ENCODE assay signal across 16 cellular contexts in the genomic region with DNA sequence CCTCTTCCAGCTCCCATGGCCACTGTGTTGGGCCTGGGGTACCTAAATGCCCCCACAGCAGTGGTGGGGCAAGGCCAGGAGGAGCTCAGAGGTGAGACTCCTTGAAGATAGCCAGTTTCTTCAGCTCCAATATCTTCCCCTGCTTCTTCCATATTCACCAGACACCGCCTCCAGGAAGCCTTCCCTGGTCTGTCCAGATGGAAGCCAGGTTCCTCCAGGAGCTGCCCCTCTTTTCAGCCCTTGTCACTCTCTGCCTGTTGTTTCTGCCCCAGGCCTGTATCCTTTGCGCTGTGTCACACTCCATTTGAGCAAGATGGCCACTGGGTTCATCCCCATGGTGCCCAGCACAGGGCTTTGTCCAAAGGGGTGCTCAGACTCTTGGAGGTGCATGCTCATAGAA.
DNase-seq lines count a peak whose midpoint lies in the region; ATAC-seq and TF ChIP-seq lines count a peak whose summit lies in the region.
"Had no signal": no experiment of that assay in that cellular context is flagged by ENCODE, and none has a peak within 500 bp of the region (broad histone marks: within the 10 kb centered on the region; RNA-seq: fewer than 3 reads in every experiment).

No MANE protein-coding gene starts in this region.

- no peak for ATAC-seq in RWPE2 (ENCODE audit: low read depth)
- ATAC-seq: CD8-positive, alpha-beta T cell; GM12878; HepG2 had no signal

- intact Hi-C loops in posterior vena cava (cut with DNase I) (no loop called here), colonic mucosa (cut with DNase I) (no loop called here)

- no peaks in the 10 kb centered on the region for H3K9me3 Mint-ChIP-seq in endodermal cell
- H3K9me3 Mint-ChIP-seq: CD8-positive, alpha-beta T cell; H9 had no signal

- peaks cover 10% of the 10 kb centered on the region for H3K4me1 Mint-ChIP-seq in endodermal cell

- H3K4me3 Mint-ChIP-seq in endodermal cell, result no peak overlapping the region
- H3K4me3 Mint-ChIP-seq: CD8-positive, alpha-beta T cell; H9 had no signal

- TF ChIP-seq CTCF in RWPE2 (IDR thresholded peaks at IDR 0.05; ENCODE audit: poor library complexity, severe bottlenecking) (no peak), endodermal cell (conservative IDR thresholded peaks at IDR 0.05) (no peak), suprapubic skin (IDR thresholded peaks at IDR 0.05) (no peak), colonic mucosa (IDR thresholded peaks at IDR 0.05) (no peak)

- H3K4me3 ChIP-seq in RWPE2 (ENCODE audit: severe bottlenecking) (no peak overlapping the region), endodermal cell (ENCODE audit: low read length) (no peak overlapping the region), suprapubic skin (no peak overlapping the region), colonic mucosa (no peak overlapping the region)
- H3K4me3 ChIP-seq: BLaER1, GM12878 had no signal

- 83 to 96% methylated on average over 1 to 2 of the region's 2 CpGs for WGBS in endodermal cell (ENCODE audit: insufficient coverage in 1 of 2, insufficient read length in 1 of 2), 2 experiments
- 100% methylated on average over 2 of the region's 2 CpGs for WGBS in suprapubic skin

- H3K9me3 ChIP-seq in RWPE2 (ENCODE audit: severe bottlenecking), result no peaks in the 10 kb centered on the region
- H3K9me3 ChIP-seq in endodermal cell (ENCODE audit: control insufficient read depth, low read length), result no peaks in the 10 kb centered on the region
- no peaks in the 10 kb centered on the region for H3K9me3 ChIP-seq in suprapubic skin
- H3K9me3 ChIP-seq in colonic mucosa, result no peaks in the 10 kb centered on the region
- H3K9me3 ChIP-seq: BLaER1 had no signal

- H3K9ac ChIP-seq in endodermal cell (ENCODE audit: extremely low read depth, low read length, poor library complexity, severe bottlenecking) (no peak overlapping the region), colonic mucosa (ENCODE audit: low read depth in 2 of 2, low read length in 2 of 2) (no peak overlapping the region)
- H3K9ac ChIP-seq: BLaER1 had no signal

- no peaks in the 10 kb centered on the region for H3K36me3 ChIP-seq in RWPE2 (ENCODE audit: low read depth)
- no peaks in the 10 kb centered on the region for H3K36me3 ChIP-seq in endodermal cell (ENCODE audit: control insufficient read depth, insufficient read depth, low read length)
- no peaks in the 10 kb centered on the region for H3K36me3 ChIP-seq in suprapubic skin
- H3K36me3 ChIP-seq in colonic mucosa, result no peaks in the 10 kb centered on the region
- H3K36me3 ChIP-seq: BLaER1 had no signal

- TF ChIP-seq EP300 in suprapubic skin (IDR thresholded peaks at IDR 0.05), result no peak

- H3K27me3 ChIP-seq in RWPE2 (ENCODE audit: insufficient read depth, poor library complexity, severe bottlenecking) (no peaks in the 10 kb centered on the region), endodermal cell (ENCODE audit: control insufficient read depth, insufficient read depth, low read length, poor library complexity, severe bottlenecking) (no peaks in the 10 kb centered on the region), suprapubic skin (no peaks in the 10 kb centered on the region), colonic mucosa (no peaks in the 10 kb centered on the region)

- H3K36me3 Mint-ChIP-seq in endodermal cell (ENCODE audit: low read depth), result peaks cover under 1% of the 10 kb centered on the region
- H3K36me3 Mint-ChIP-seq: CD8-positive, alpha-beta T cell had no signal

- no peak for TF ChIP-seq POLR2A in suprapubic skin (IDR thresholded peaks at IDR 0.05)

- H3K4me1 ChIP-seq in RWPE2 (ENCODE audit: insufficient read depth, poor library complexity, severe bottlenecking), result no peaks in the 10 kb centered on the region
- no peaks in the 10 kb centered on the region for H3K4me1 ChIP-seq in endodermal cell (ENCODE audit: control insufficient read depth, insufficient read depth, low read length)
- no peaks in the 10 kb centered on the region for H3K4me1 ChIP-seq in suprapubic skin
- no peaks in the 10 kb centered on the region for H3K4me1 ChIP-seq in colonic mucosa

- H3K27me3 Mint-ChIP-seq in endodermal cell (ENCODE audit: insufficient read depth), result no peaks in the 10 kb centered on the region

- H3K27ac ChIP-seq in RWPE2 (ENCODE audit: poor library complexity, severe bottlenecking) (no peak overlapping the region), endodermal cell (ENCODE audit: low read depth, low read length) (no peak overlapping the region), suprapubic skin (no peak overlapping the region), colonic mucosa (no peak overlapping the region)
- H3K27ac ChIP-seq: BLaER1 had no signal

- H3K27ac Mint-ChIP-seq in endodermal cell, result no peak overlapping the region
- H3K27ac Mint-ChIP-seq: CD8-positive, alpha-beta T cell had no signal

- DNase-seq in RWPE2 (ENCODE audit: low spot score) (peak; percentile 11), endodermal cell (peak; percentile 30), posterior vena cava (ENCODE audit: low spot score) (peak; percentile 20), suprapubic skin (ENCODE audit: low spot score in 2 of 2) (no peak), colonic mucosa (no peak), Ammon's horn (ENCODE audit: low spot score) (no peak)
- DNase-seq: AML-193; Calu3; CD8-positive, alpha-beta T cell; DND-41; EL; GOT3; H9 had no signal

Comparison
In these comparisons a context has a peak if more than half of its experiments do, and no peak if none do; other contexts are left out.
1. DNase-seq: peak in RWPE2 (single experiment), endodermal cell (single experiment) and posterior vena cava (single experiment); none in suprapubic skin (0 of 2), colonic mucosa (single experiment) and Ammon's horn (single experiment).